3 cellular contexts compared by ENCODE assay signal in the genomic region with DNA sequence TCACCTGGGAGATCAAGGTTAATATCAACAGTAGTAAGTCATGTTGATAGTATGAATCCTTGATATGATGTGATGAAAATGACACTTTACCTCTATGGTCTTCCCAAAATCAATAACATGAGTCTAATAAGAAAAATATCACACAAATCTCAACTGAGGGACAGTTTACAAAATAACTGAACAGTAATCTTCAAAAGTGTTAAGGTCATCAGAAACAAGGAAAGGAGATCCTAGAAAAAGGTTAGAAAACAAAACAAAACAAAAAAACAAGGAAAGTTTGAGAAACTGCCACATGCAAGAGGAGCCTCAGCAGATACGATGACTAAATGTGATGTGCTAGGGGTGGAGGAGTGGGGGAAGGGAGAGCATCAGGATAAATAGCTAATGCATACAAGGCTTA.
A peak's percentile ranks its signal among the peaks of the same experiment; 100 is the strongest.
TF ChIP-seq lines count a peak whose summit lies in the region.

No MANE protein-coding gene starts in this region.

TF ChIP-seq in HepG2, 621 proteins besides CTCF, POLR2A, EP300 and RAD21:
- TF ChIP-seq HNRNPK (IDR thresholded peaks at IDR 0.05; ENCODE audit: low read depth, low read length, poor library complexity, severe bottlenecking) = peak; percentile 16
- no peak for TF ChIP-seq MATR3 (CRISPR knock-in tag; IDR thresholded peaks at IDR 0.05)
- TF ChIP-seq MAFK (conservative IDR thresholded peaks at IDR 0.05 in 1 of 2, IDR thresholded peaks at IDR 0.05 in 1 of 2; ENCODE audit: low read length in 2 of 2) = peak; percentile 51 to 52; a peak in 3 of 4 replicates

TF ChIP-seq in WTC11, 78 proteins besides CTCF, POLR2A, EP300 and RAD21 (continues in another document):
- TF ChIP-seq NR1H2 (CRISPR knock-in tag; IDR thresholded peaks at IDR 0.05) = no peak
- TF ChIP-seq, protein P1, sequence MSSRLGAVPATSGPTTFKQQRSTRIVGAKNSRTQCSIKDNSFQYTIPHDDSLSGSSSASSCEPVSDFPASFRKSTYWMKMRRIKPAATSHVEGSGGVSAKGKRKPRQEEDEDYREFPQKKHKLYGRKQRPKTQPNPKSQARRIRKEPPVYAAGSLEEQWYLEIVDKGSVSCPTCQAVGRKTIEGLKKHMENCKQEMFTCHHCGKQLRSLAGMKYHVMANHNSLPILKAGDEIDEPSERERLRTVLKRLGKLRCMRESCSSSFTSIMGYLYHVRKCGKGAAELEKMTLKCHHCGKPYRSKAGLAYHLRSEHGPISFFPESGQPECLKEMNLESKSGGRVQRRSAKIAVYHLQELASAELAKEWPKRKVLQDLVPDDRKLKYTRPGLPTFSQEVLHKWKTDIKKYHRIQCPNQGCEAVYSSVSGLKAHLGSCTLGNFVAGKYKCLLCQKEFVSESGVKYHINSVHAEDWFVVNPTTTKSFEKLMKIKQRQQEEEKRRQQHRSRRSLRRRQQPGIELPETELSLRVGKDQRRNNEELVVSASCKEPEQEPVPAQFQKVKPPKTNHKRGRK (CRISPR knock-in tag; IDR thresholded peaks at IDR 0.05; ENCODE audit: borderline replicate concordance) = no peak
- TF ChIP-seq, protein P2, sequence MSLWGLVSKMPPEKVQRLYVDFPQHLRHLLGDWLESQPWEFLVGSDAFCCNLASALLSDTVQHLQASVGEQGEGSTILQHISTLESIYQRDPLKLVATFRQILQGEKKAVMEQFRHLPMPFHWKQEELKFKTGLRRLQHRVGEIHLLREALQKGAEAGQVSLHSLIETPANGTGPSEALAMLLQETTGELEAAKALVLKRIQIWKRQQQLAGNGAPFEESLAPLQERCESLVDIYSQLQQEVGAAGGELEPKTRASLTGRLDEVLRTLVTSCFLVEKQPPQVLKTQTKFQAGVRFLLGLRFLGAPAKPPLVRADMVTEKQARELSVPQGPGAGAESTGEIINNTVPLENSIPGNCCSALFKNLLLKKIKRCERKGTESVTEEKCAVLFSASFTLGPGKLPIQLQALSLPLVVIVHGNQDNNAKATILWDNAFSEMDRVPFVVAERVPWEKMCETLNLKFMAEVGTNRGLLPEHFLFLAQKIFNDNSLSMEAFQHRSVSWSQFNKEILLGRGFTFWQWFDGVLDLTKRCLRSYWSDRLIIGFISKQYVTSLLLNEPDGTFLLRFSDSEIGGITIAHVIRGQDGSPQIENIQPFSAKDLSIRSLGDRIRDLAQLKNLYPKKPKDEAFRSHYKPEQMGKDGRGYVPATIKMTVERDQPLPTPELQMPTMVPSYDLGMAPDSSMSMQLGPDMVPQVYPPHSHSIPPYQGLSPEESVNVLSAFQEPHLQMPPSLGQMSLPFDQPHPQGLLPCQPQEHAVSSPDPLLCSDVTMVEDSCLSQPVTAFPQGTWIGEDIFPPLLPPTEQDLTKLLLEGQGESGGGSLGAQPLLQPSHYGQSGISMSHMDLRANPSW (CRISPR knock-in tag; conservative IDR thresholded peaks at IDR 0.05; ENCODE audit: low read depth) = no peak
- no peak for TF ChIP-seq E2F1 (CRISPR knock-in tag; IDR thresholded peaks at IDR 0.05)
- TF ChIP-seq ZNF138 (CRISPR knock-in tag; conservative IDR thresholded peaks at IDR 0.05) = no peak
- TF ChIP-seq, protein P3, sequence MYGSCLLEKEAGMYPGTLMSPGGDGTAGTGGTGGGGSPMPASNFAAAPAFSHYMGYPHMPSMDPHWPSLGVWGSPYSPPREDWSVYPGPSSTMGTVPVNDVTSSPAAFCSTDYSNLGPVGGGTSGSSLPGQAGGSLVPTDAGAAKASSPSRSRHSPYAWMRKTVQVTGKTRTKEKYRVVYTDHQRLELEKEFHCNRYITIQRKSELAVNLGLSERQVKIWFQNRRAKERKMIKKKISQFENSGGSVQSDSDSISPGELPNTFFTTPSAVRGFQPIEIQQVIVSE (CRISPR knock-in tag; IDR thresholded peaks at IDR 0.05; ENCODE audit: borderline replicate concordance) = no peak
- TF ChIP-seq RELA (CRISPR knock-in tag; IDR thresholded peaks at IDR 0.05; ENCODE audit: borderline replicate concordance) = no peak
- TF ChIP-seq, protein P4, sequence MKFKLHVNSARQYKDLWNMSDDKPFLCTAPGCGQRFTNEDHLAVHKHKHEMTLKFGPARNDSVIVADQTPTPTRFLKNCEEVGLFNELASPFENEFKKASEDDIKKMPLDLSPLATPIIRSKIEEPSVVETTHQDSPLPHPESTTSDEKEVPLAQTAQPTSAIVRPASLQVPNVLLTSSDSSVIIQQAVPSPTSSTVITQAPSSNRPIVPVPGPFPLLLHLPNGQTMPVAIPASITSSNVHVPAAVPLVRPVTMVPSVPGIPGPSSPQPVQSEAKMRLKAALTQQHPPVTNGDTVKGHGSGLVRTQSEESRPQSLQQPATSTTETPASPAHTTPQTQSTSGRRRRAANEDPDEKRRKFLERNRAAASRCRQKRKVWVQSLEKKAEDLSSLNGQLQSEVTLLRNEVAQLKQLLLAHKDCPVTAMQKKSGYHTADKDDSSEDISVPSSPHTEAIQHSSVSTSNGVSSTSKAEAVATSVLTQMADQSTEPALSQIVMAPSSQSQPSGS (CRISPR knock-in tag; IDR thresholded peaks at IDR 0.05; ENCODE audit: borderline replicate concordance, low read depth) = no peak
- TF ChIP-seq ZNF317 (CRISPR knock-in tag; IDR thresholded peaks at IDR 0.05; ENCODE audit: borderline replicate concordance, low read depth) = no peak
- TF ChIP-seq JAZF1 (CRISPR knock-in tag; IDR thresholded peaks at IDR 0.05) = no peak
- TF ChIP-seq ERG (CRISPR knock-in tag; IDR thresholded peaks at IDR 0.05) = no peak

TF ChIP-seq in K562, 482 proteins besides CTCF, POLR2A, EP300 and RAD21:
- TF ChIP-seq ZNF316 (IDR thresholded peaks at IDR 0.05) = peak; percentile 44
- no peak for TF ChIP-seq ZNF740 (CRISPR knock-in tag; IDR thresholded peaks at IDR 0.05)
- TF ChIP-seq ZNF740 (tag; IDR thresholded peaks at IDR 0.05) = no peak
